19 cellular contexts compared by ENCODE assay signal in the genomic region with DNA sequence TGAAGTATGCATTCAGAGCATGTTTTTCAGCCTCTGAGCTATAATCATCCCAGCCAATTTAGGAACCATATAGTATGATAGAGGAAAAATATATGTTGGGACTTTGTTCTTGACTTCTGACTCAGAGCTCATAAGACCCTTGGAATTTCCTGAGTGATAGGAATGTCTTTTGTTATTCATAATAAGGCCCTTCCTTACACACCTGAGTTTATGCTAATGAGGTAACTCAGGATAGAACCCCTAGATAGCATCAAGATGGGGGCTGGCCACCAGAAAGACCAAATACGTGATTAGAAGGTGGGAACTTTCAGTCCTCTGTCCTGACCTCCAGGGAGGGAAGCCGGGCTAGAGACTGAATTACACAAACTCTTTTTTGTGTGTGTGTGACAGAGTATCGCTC.
"Had no signal": no experiment of that assay in that cellular context is flagged by ENCODE, and none has a peak within 500 bp of the region (broad histone marks: within the 10 kb centered on the region; RNA-seq: fewer than 3 reads in every experiment).

No MANE protein-coding gene starts in this region.

- H3K27me3 ChIP-seq: body of pancreas, right lobe of liver, spleen, transverse colon had no signal

- ATAC-seq: activated CD8-positive, alpha-beta memory T cell treated with anti-CD3 and anti-CD28 coated beads, Interleukin-2, amount 10 ng/mL, durations not matched to agents 7 days and 5 days; activated naive CD4-positive, alpha-beta T cell treated with anti-CD3 and anti-CD28 coated beads, Interleukin-2, amount 50 U/mL, for 72 hours; body of pancreas; right lobe of liver; stimulated activated naive B cell treated with anti-CD40 and anti-IgM and Interleukin-4, amounts not matched to agents 10 μg/mL and 1 μg/mL and 100 μg/mL, for 72 hours had no signal

- DNase-seq: activated CD4-positive, alpha-beta T cell treated with anti-CD3 and anti-CD28 coated beads, Interleukin-2, amount 50 U/mL, for 4 hours; activated CD4-positive, CD25-positive, alpha-beta regulatory T cell treated with anti-CD3 and anti-CD28 coated beads, Interleukin-2, amount 50 U/mL, for 72 hours; activated CD8-positive, alpha-beta memory T cell treated with anti-CD3 and anti-CD28 coated beads, Interleukin-2, amount 10 ng/mL, durations not matched to agents 7 days and 5 days; activated effector memory CD4-positive, alpha-beta T cell treated with Interleukin-2 at 50 U/mL for 16 hours; activated T-cell treated with anti-CD3 and anti-CD28 coated beads, Interleukin-2, amount 50 U/mL, for 24 hours; amniotic stem cell; body of pancreas; glutamatergic neuron; occipital lobe; right lobe of liver; spleen; stimulated activated CD4-positive, alpha-beta T cell treated with anti-CD3 and anti-CD28 coated beads, Interleukin-1b, Interleukin-23, amount 100 ng/mL, for 48 hours; stimulated activated naive B cell treated with anti-CD40 and anti-IgM and Interleukin-4, amounts not matched to agents 10 μg/mL and 1 μg/mL and 100 μg/mL, for 72 hours; SW 1271; transverse colon had no signal

- H3K4me1 ChIP-seq: right lobe of liver, spleen had no signal

- H3K4me3 ChIP-seq: body of pancreas, esophagus muscularis mucosa, lung, prostate gland, right lobe of liver, spleen, transverse colon had no signal

- H3K27ac ChIP-seq: body of pancreas, esophagus muscularis mucosa, prostate gland, right lobe of liver, spleen, transverse colon had no signal

- H3K9me3 ChIP-seq: body of pancreas, esophagus muscularis mucosa, prostate gland, right lobe of liver, spleen, transverse colon had no signal

- H3K36me3 ChIP-seq: esophagus muscularis mucosa, prostate gland, right lobe of liver, spleen, transverse colon had no signal
